Comparison of ENCODE assay signal across 26 cellular contexts in genomic region chr20:38445402-38445801, GRCh38. TPM values are rescaled to one million over a fixed set of nuclear protein-coding genes. Genes with fewer than 3 reads are reported as not detected.
A peak's percentile ranks its signal among the peaks of the same experiment; 100 is the strongest.
DNase-seq lines count a peak whose midpoint lies in the region; ATAC-seq and TF ChIP-seq lines count a peak whose summit lies in the region.
"Had no signal": no experiment of that assay in that cellular context is flagged by ENCODE, and none has a peak within 500 bp of the region (broad histone marks: within the 10 kb centered on the region; RNA-seq: fewer than 3 reads in every experiment).

No MANE protein-coding gene starts in this region.

- H2BK20ac ChIP-seq in IMR-90 (ENCODE audit: low read depth, low read length) = no peak overlapping the region

- no peak overlapping the region for H2AK9ac ChIP-seq in IMR-90 (replicated peaks; ENCODE audit: low read depth, low read length, poor library complexity)

- CTCF ChIA-PET in activated naive CD4-positive, alpha-beta T cell treated with anti-CD3 and anti-CD28 coated beads for 36 hours (lab: Charles Lee) = interaction anchor here (1.4 to 4.3 kb wide), 4 partner anchors 8 to 26 kb away, joined by 8 to 52 read pairs (median 23); partner anchors contain the start of genes RALGAPB and SNHG17
- CTCF ChIA-PET in IMR-90 (lab: Yijun Ruan, JAX) = interaction anchor here (0.9 to 1.2 kb wide), 2 partner anchors 11 to 27 kb away, joined by 3 to 12 read pairs; partner anchors contain the start of genes RALGAPB and SNHG17

- no peak overlapping the region for H4K5ac ChIP-seq in IMR-90 (ENCODE audit: low read depth, low read length)

- H3K9me3 Mint-ChIP-seq in activated naive CD4-positive, alpha-beta T cell treated with anti-CD3 and anti-CD28 coated beads for 36 hours = no peaks in the 10 kb centered on the region
- H3K9me3 Mint-ChIP-seq in brain (no peaks in the 10 kb centered on the region), nephron (no peaks in the 10 kb centered on the region)
- H3K9me3 Mint-ChIP-seq: activated CD4-positive, alpha-beta memory T cell treated with anti-CD3 and anti-CD28 coated beads for 36 hours; CD14-positive monocyte; HFFc6; stimulated activated naive B cell treated with anti-CD40 and anti-IgM and Interleukin-4, amounts not matched to agents 10 μg/mL and 1 μg/mL and 100 μg/mL, for 72 hours; WTC11 had no signal

- DNase-seq in activated naive CD4-positive, alpha-beta T cell treated with anti-CD3 and anti-CD28 coated beads for 36 hours = no peak
- DNase-seq in activated naive CD4-positive, alpha-beta T cell treated with anti-CD3 and anti-CD28 coated beads, Interleukin-2, amount 50 U/mL, for 16 hours = no peak
- no peak for DNase-seq in IMR-90
- no peak for DNase-seq in stimulated activated naive CD4-positive, alpha-beta T cell (lab: John Stamatoyannopoulos, UW)
- no peak for DNase-seq in NK-92 treated with Interleukin-12 subunit alpha and Interleukin-12 subunit beta, amount 100 ng/mL, for 24 hours (lab: John Stamatoyannopoulos, UW)
- DNase-seq: activated CD4-positive, alpha-beta memory T cell treated with anti-CD3 and anti-CD28 coated beads for 36 hours; amniotic stem cell; caudate nucleus; DMS 273 treated with DMSO at 0.1 percent for 48 hours; erythroblast; gastrocnemius medialis; HFFc6; kidney; NCI-H187; NCI-H345; NCI-H82; stimulated activated CD4-positive, alpha-beta T cell treated with anti-CD3 and anti-CD28 coated beads, Interleukin-1b, Interleukin-23, amount 100 ng/mL, for 48 hours; stimulated activated naive B cell treated with anti-CD40 and anti-IgM and Interleukin-4, amounts not matched to agents 10 μg/mL and 1 μg/mL and 100 μg/mL, for 72 hours; T-helper 9 cell had no signal

- no peak overlapping the region for H2AK5ac ChIP-seq in IMR-90 (ENCODE audit: low read depth, low read length)

- TF ChIP-seq RAD21 in IMR-90 (IDR thresholded peaks at IDR 0.05; ENCODE audit: low read length) = no peak

- in situ Hi-C loops in IMR-90 (cut with MboI; ENCODE audit: low sequenced_read_pairs) = no loop called here

- H3K27me3 Mint-ChIP-seq in activated naive CD4-positive, alpha-beta T cell treated with anti-CD3 and anti-CD28 coated beads for 36 hours (ENCODE audit: low read depth) = peaks cover 3% of the 10 kb centered on the region
- H3K27me3 Mint-ChIP-seq in brain (peaks cover 11% of the 10 kb centered on the region), nephron (ENCODE audit: low read depth) (peaks cover 4% of the 10 kb centered on the region)
- H3K27me3 Mint-ChIP-seq: activated CD4-positive, alpha-beta memory T cell treated with anti-CD3 and anti-CD28 coated beads for 36 hours had no signal

- POLR2A ChIA-PET in IMR-90 (lab: Charles Lee; ENCODE audit: unreplicated experiment) = no interaction called here

- H3K56ac ChIP-seq in IMR-90 (ENCODE audit: extremely low read depth, insufficient read depth, low read length) = no peak overlapping the region

- H3K36me3 Mint-ChIP-seq in activated naive CD4-positive, alpha-beta T cell treated with anti-CD3 and anti-CD28 coated beads for 36 hours (ENCODE audit: low read depth) = peaks cover 12% of the 10 kb centered on the region
- peaks cover 17% of the 10 kb centered on the region for H3K36me3 Mint-ChIP-seq in brain
- peaks cover 13% of the 10 kb centered on the region for H3K36me3 Mint-ChIP-seq in nephron (ENCODE audit: low read depth)

- H4K8ac ChIP-seq in IMR-90 (ENCODE audit: low read depth in 2 of 2, low read length in 2 of 2) = peak overlapping the region in 1 of 2 experiments; percentile 80; a peak in 2 of 4 replicates

- ATAC-seq in IMR-90 (ENCODE audit: low read depth) = no peak
- ATAC-seq in HG03520 (IDR thresholded peaks at IDR 0.05; ENCODE audit: unreplicated experiment) = no peak
- ATAC-seq: gastrocnemius medialis; stimulated activated naive B cell treated with anti-CD40 and anti-IgM and Interleukin-4, amounts not matched to agents 10 μg/mL and 1 μg/mL and 100 μg/mL, for 72 hours had no signal

- no CpG with 5 or more reads among the region's 3 CpGs for WGBS in IMR-90 (ENCODE audit: extremely low coverage in 2 of 2, insufficient read length in 1 of 2), 2 experiments

- no peak for TF ChIP-seq POLR2A in IMR-90 (IDR thresholded peaks at IDR 0.05; ENCODE audit: low read depth, low read length)

- no peak overlapping the region for H3K23ac ChIP-seq in IMR-90 (ENCODE audit: low read depth, low read length)

- no peak overlapping the region for H3K4me2 ChIP-seq in IMR-90 (ENCODE audit: low read depth, low read length)

- TF ChIP-seq CTCF in IMR-90 (conservative IDR thresholded peaks at IDR 0.05; ENCODE audit: low read depth, low read length) (no peak), brain (conservative IDR thresholded peaks at IDR 0.05) (no peak), nephron (IDR thresholded peaks at IDR 0.05; ENCODE audit: unreplicated experiment in 3 of 3) (no peak)

- no peak overlapping the region for H2BK5ac ChIP-seq in IMR-90 (ENCODE audit: low read depth, low read length, poor library complexity, severe bottlenecking)

- H3K4ac ChIP-seq in IMR-90 (ENCODE audit: low read depth, low read length) = no peak overlapping the region

- intact Hi-C loops in activated naive CD4-positive, alpha-beta T cell treated with anti-CD3 and anti-CD28 coated beads for 36 hours (cut with micrococcal nuclease) = loop anchor here (10.0 kb wide), 2 partner anchors 61 to 299 kb away; partner anchors contain the start of gene ACTR5
- intact Hi-C loops in IMR-90 (cut with micrococcal nuclease) = no loop called here

- no peak overlapping the region for H2BK15ac ChIP-seq in IMR-90 (ENCODE audit: low read depth, low read length)

- H3K79me1 ChIP-seq in IMR-90 (ENCODE audit: low read depth in 1 of 2, low read length in 2 of 2) = peaks cover 8 to 39% of the 10 kb centered on the region in 2 experiments; a peak in 3 of 4 replicates

- no peak overlapping the region for H3K9ac ChIP-seq in IMR-90 (ENCODE audit: low read depth, low read length)

- H3K4me3 Mint-ChIP-seq in activated naive CD4-positive, alpha-beta T cell treated with anti-CD3 and anti-CD28 coated beads for 36 hours = peak overlapping the region; percentile 48
- peak overlapping the region; percentile 47 to 85 (median 63) for H3K4me3 Mint-ChIP-seq in brain
- peak overlapping the region; percentile 46 to 77 (median 75) for H3K4me3 Mint-ChIP-seq in nephron

- H3K27ac Mint-ChIP-seq in activated naive CD4-positive, alpha-beta T cell treated with anti-CD3 and anti-CD28 coated beads for 36 hours = no peak overlapping the region
- H3K27ac Mint-ChIP-seq in brain (no peak overlapping the region), nephron (no peak overlapping the region)
- H3K27ac Mint-ChIP-seq: HFFc6, WTC11 had no signal

- no peak overlapping the region for H2BK120ac ChIP-seq in IMR-90 (ENCODE audit: low read depth, low read length)

- no TSS peak for BruUV-seq in IMR-90 (replicated peaks; lab: Mats Ljungman, UMichigan)

- peaks cover 6% of the 10 kb centered on the region; the same call in 1 of the 2 replicates for H3K4me1 ChIP-seq in IMR-90 (ENCODE audit: control insufficient read depth, insufficient read depth, low read length)

- H3K36me3 ChIP-seq in IMR-90 (ENCODE audit: control insufficient read depth, insufficient read depth, low read length) = peaks cover 20% of the 10 kb centered on the region

- no peaks in the 10 kb centered on the region for H3K9me3 ChIP-seq in IMR-90 (ENCODE audit: control insufficient read depth, insufficient read depth, low read length)
- H3K9me3 ChIP-seq: gastrocnemius medialis, thyroid gland had no signal

- H4K91ac ChIP-seq in IMR-90 (ENCODE audit: insufficient read depth, low read depth, low read length) = no peak overlapping the region

- dilution Hi-C loops in IMR-90 (cut with HindIII; ENCODE audit: low sequenced_read_pairs, unreplicated experiment) = no loop called here

- no peak overlapping the region for H3K14ac ChIP-seq in IMR-90 (replicated peaks; ENCODE audit: low read depth, low read length)

- H4K20me1 ChIP-seq in IMR-90 (ENCODE audit: insufficient read depth, low read length) = no peaks in the 10 kb centered on the region

- peak overlapping the region; percentile 72 for H2AFZ ChIP-seq in IMR-90 (replicated peaks; ENCODE audit: low read length, poor library complexity)

- H3K27me3 ChIP-seq in IMR-90 (ENCODE audit: control insufficient read depth, insufficient read depth, low read length) = no peaks in the 10 kb centered on the region
- H3K27me3 ChIP-seq: gastrocnemius medialis, thyroid gland had no signal

- no peak overlapping the region for H3K27ac ChIP-seq in IMR-90 (ENCODE audit: insufficient read depth, low read length)
- H3K27ac ChIP-seq: HL-60, thyroid gland had no signal

- no peak overlapping the region for H3K4me3 ChIP-seq in IMR-90 (ENCODE audit: insufficient read depth, low read depth, low read length)

- H3K9me1 ChIP-seq in IMR-90 (ENCODE audit: insufficient read depth, low read length) = peaks cover 13% of the 10 kb centered on the region

- no peak overlapping the region for H3K18ac ChIP-seq in IMR-90 (ENCODE audit: low read depth, low read length)

- H3K4me1 Mint-ChIP-seq in activated naive CD4-positive, alpha-beta T cell treated with anti-CD3 and anti-CD28 coated beads for 36 hours (ENCODE audit: low read depth) = peaks cover 36% of the 10 kb centered on the region
- H3K4me1 Mint-ChIP-seq in brain (peaks cover 44% of the 10 kb centered on the region), nephron (peaks cover 17% of the 10 kb centered on the region)

RNA-seq across cellular contexts. Expression of gene SNHG17, which starts 10.3 kb away (rescaled TPM):
- total RNA-seq in activated naive CD4-positive, alpha-beta T cell treated with anti-CD3 and anti-CD28 coated beads for 36 hours = 10 to 100 TPM; 69.1 to 72.9 TPM
- 5.4 and 6.4 TPM in 2 replicates for total RNA-seq in IMR-90 (2012; rRNA removed)
- 38.2 and 40.4 TPM in 2 replicates for polyA plus RNA-seq in IMR-90 (2012; rRNA removed)
- polyA plus RNA-seq in IMR-90 (2012; cell fraction: cytosol; rRNA removed) = 31.4 and 67.9 TPM in 2 replicates
- polyA plus RNA-seq in IMR-90 (2012; cell fraction: nucleus; rRNA removed; ENCODE audit: low replicate concordance) = 82.9 and 92.3 TPM in 2 replicates
- polyA plus RNA-seq in brain (ENCODE audit: insufficient read depth, low read depth, low replicate concordance) = 20.6 TPM

RNA-seq across cellular contexts. Expression of gene RALGAPB, which starts 27.2 kb away (rescaled TPM):
- 10 to 100 TPM; 22.1 to 24.0 TPM for total RNA-seq in activated naive CD4-positive, alpha-beta T cell treated with anti-CD3 and anti-CD28 coated beads for 36 hours
- total RNA-seq in IMR-90 (2012; rRNA removed) = 30.3 and 32.8 TPM in 2 replicates
- 11.2 and 12.7 TPM in 2 replicates for polyA plus RNA-seq in IMR-90 (2012; rRNA removed)
- polyA plus RNA-seq in IMR-90 (2012; cell fraction: cytosol; rRNA removed) = 2.4 and 3.1 TPM in 2 replicates
- polyA plus RNA-seq in IMR-90 (2012; cell fraction: nucleus; rRNA removed; ENCODE audit: low replicate concordance) = 6.1 and 45.2 TPM in 2 replicates
- polyA plus RNA-seq in brain (ENCODE audit: insufficient read depth, low read depth, low replicate concordance) = 22.2 TPM
